17 cellular contexts compared by ENCODE assay signal in genomic region chr12:94998322-94998721, GRCh38.
"Had no signal": no experiment of that assay in that cellular context is flagged by ENCODE, and none has a peak within 500 bp of the region (broad histone marks: within the 10 kb centered on the region; RNA-seq: fewer than 3 reads in every experiment).

No MANE protein-coding gene starts in this region.

- H3K4me1 ChIP-seq: colonic mucosa had no signal

- H3K9me3 ChIP-seq: colonic mucosa, mucosa of descending colon, sigmoid colon, suprapubic skin, upper lobe of left lung had no signal

- FAIRE-seq: endothelial cell of umbilical vein had no signal

- H3K27me3 ChIP-seq: colonic mucosa, sigmoid colon, suprapubic skin, upper lobe of left lung had no signal

- H3K27ac ChIP-seq: colonic mucosa, sigmoid colon, suprapubic skin, upper lobe of left lung had no signal

- H3K4me3 ChIP-seq: colonic mucosa, mucosa of descending colon, sigmoid colon, suprapubic skin, upper lobe of left lung had no signal

- DNase-seq: activated CD4-positive, alpha-beta T cell treated with anti-CD3 and anti-CD28 coated beads, Interleukin-2, amount 10 ng/mL, durations not matched to agents 24 days and 14 days; activated gamma-delta T cell; caudate nucleus; colonic mucosa; foreskin melanocyte; head of caudate nucleus; left colon; mammary epithelial cell; mucosa of descending colon; sigmoid colon; stimulated activated CD4-positive, alpha-beta T cell treated with anti-CD3 and anti-CD28 coated beads, Interleukin-2, amount 100 ng/mL, for 24 hours; stimulated activated naive CD8-positive, alpha-beta T cell treated with anti-CD3 and anti-CD28 coated beads, Interleukin-15, Interleukin-2, amounts not matched to agents 100 U/mL and 50 U/mL, for 24 hours; T1000; upper lobe of left lung had no signal

- H3K36me3 ChIP-seq: colonic mucosa had no signal

- ATAC-seq: left colon; mucosa of descending colon; stimulated activated naive CD8-positive, alpha-beta T cell treated with anti-CD3 and anti-CD28 coated beads, Interleukin-15, Interleukin-2, amounts not matched to agents 100 U/mL and 50 U/mL, for 24 hours; WTC11 had no signal
